In the genomic region with DNA sequence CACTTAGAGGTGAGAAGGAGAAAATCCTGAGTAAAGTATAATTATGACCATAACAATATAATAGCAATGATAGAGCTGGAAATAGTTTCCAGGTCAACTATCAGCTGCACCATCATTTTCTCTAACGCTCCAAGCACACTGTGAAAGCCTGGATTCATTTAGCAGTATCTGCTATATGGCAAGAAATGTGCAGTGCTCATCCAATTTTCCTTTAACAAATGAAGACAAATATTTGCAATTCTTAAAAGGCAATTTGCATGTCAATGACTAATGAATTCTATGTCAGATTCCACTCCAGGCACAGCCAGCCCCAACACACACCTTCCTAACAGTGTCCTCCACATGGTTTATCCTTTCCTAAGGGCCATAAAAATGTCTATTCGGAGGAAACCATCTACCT, we compare ENCODE assay signal across 16 cellular contexts. TPM values are rescaled to one million over a fixed set of nuclear protein-coding genes. Genes with fewer than 3 reads are reported as not detected.
A peak's percentile ranks its signal among the peaks of the same experiment; 100 is the strongest.
DNase-seq lines count a peak whose midpoint lies in the region; ATAC-seq and TF ChIP-seq lines count a peak whose summit lies in the region.
"Had no signal": no experiment of that assay in that cellular context is flagged by ENCODE, and none has a peak within 500 bp of the region (broad histone marks: within the 10 kb centered on the region; RNA-seq: fewer than 3 reads in every experiment).

No MANE protein-coding gene starts in this region.

- H3K27ac Mint-ChIP-seq in Calu3 (ENCODE audit: unreplicated experiment), result peak overlapping the region; percentile 51
- H3K27ac Mint-ChIP-seq in HFFc6, result peak overlapping the region; percentile 90
- H3K27ac Mint-ChIP-seq: CD4-positive, alpha-beta memory T cell had no signal

- H3K36me3 ChIP-seq in RWPE2 (ENCODE audit: low read depth), result no peaks in the 10 kb centered on the region

- no peak for DNase-seq in Calu3
- DNase-seq in HFFc6, result no peak
- DNase-seq in RWPE2 (ENCODE audit: low spot score), result no peak
- peak; percentile 20 for DNase-seq in fibroblast of the aortic adventitia (ENCODE audit: low read depth)
- DNase-seq in stimulated activated naive CD4-positive, alpha-beta T cell (lab: John Stamatoyannopoulos, UW), result no peak
- DNase-seq in activated CD4-positive, CD25-positive, alpha-beta regulatory T cell (lab: John Stamatoyannopoulos, UW), result no peak
- DNase-seq in COR-L47 (lab: John Stamatoyannopoulos, UW), result no peak
- DNase-seq in caudate nucleus (lab: John Stamatoyannopoulos, UW), result no peak
- DNase-seq: CD4-positive, alpha-beta memory T cell; DMS79; H9; MV-4-11; NCI-H1417 treated with DMSO at 0.1 percent for 48 hours; NCI-H2081 treated with DMSO at 0.1 percent for 48 hours; NCI-H524; PC-9 had no signal

- H3K27ac ChIP-seq in RWPE2 (ENCODE audit: poor library complexity, severe bottlenecking) (peak overlapping the region; percentile 58), caudate nucleus (ENCODE audit: low read depth, low read length) (no peak overlapping the region)
- H3K27ac ChIP-seq: PC-9 had no signal

- CTCF ChIA-PET in Calu3 (lab: Charles Lee), result interaction anchor here (1.8 kb wide), 1 partner anchor 12 kb away, joined by 8 read pairs; a partner anchor contains a TSS

- ATAC-seq in RWPE2 (ENCODE audit: low read depth), result no peak

- H3K4me3 Mint-ChIP-seq in Calu3 (ENCODE audit: low read depth, unreplicated experiment), result no peak overlapping the region
- peak overlapping the region; percentile 67 for H3K4me3 Mint-ChIP-seq in HFFc6
- H3K4me3 Mint-ChIP-seq: CD4-positive, alpha-beta memory T cell; H9 had no signal

- no TSS peak for BruUV-seq in Calu3 (replicated peaks; lab: Mats Ljungman, UMichigan)

- H3K36me3 Mint-ChIP-seq in Calu3 (ENCODE audit: insufficient read depth, unreplicated experiment) (peaks cover 8% of the 10 kb centered on the region), HFFc6 (ENCODE audit: low read depth) (peaks cover 39% of the 10 kb centered on the region)
- H3K36me3 Mint-ChIP-seq: CD4-positive, alpha-beta memory T cell had no signal

- no peaks in the 10 kb centered on the region for H3K27me3 ChIP-seq in RWPE2 (ENCODE audit: insufficient read depth, poor library complexity, severe bottlenecking)

- peaks cover 30% of the 10 kb centered on the region for H3K4me1 Mint-ChIP-seq in Calu3 (ENCODE audit: low read depth, unreplicated experiment)
- peaks cover 80% of the 10 kb centered on the region for H3K4me1 Mint-ChIP-seq in HFFc6 (ENCODE audit: low read depth)
- H3K4me1 Mint-ChIP-seq: CD4-positive, alpha-beta memory T cell had no signal

- peaks cover 20% of the 10 kb centered on the region for H3K4me1 ChIP-seq in RWPE2 (ENCODE audit: insufficient read depth, poor library complexity, severe bottlenecking)

- no peaks in the 10 kb centered on the region for H3K9me3 Mint-ChIP-seq in Calu3 (ENCODE audit: low read depth, unreplicated experiment)
- no peaks in the 10 kb centered on the region for H3K9me3 Mint-ChIP-seq in HFFc6
- H3K9me3 Mint-ChIP-seq: CD4-positive, alpha-beta memory T cell; H9 had no signal

- intact Hi-C loops in Calu3 (cut with micrococcal nuclease; ENCODE audit: unreplicated experiment), result no loop called here

- H3K27me3 Mint-ChIP-seq in Calu3 (ENCODE audit: unreplicated experiment), result no peaks in the 10 kb centered on the region
- no peaks in the 10 kb centered on the region for H3K27me3 Mint-ChIP-seq in HFFc6 (ENCODE audit: insufficient read depth)

- H3K4me3 ChIP-seq in RWPE2 (ENCODE audit: severe bottlenecking) (no peak overlapping the region), fibroblast of the aortic adventitia (ENCODE audit: low read depth, low read length) (no peak overlapping the region)
- H3K4me3 ChIP-seq: PC-9 had no signal

- no peaks in the 10 kb centered on the region for H3K9me3 ChIP-seq in RWPE2 (ENCODE audit: severe bottlenecking)

- TF ChIP-seq CTCF in Calu3 (IDR thresholded peaks at IDR 0.05; ENCODE audit: unreplicated experiment) (no peak), HFFc6 (IDR thresholded peaks at IDR 0.05) (no peak), RWPE2 (IDR thresholded peaks at IDR 0.05; ENCODE audit: poor library complexity, severe bottlenecking) (no peak), fibroblast of the aortic adventitia (IDR thresholded peaks at IDR 0.05; ENCODE audit: insufficient read depth, low read length) (no peak)

RNA-seq across cellular contexts. Expression of a gene that starts 12.7 kb away (rescaled TPM):
- total RNA-seq in Calu3 (2022), result 44.4 and 48.7 TPM in 2 replicates
- total RNA-seq in HFFc6 (2021; fragmentation: NEBNext Ultra II Directional; extraction: Animal tissue kit (Norgen Biotek cat#: 25700)), result 10 to 100 TPM; 56.6 to 88.0 (median 79.9) TPM
- total RNA-seq in fibroblast of the aortic adventitia (ENCODE audit: low replicate concordance), result 4.7 and 27.1 TPM in 2 replicates
- total RNA-seq: CD4-positive, alpha-beta memory T cell had no signal
